Comparison of ENCODE assay signal across 8 cellular contexts in the genomic region with DNA sequence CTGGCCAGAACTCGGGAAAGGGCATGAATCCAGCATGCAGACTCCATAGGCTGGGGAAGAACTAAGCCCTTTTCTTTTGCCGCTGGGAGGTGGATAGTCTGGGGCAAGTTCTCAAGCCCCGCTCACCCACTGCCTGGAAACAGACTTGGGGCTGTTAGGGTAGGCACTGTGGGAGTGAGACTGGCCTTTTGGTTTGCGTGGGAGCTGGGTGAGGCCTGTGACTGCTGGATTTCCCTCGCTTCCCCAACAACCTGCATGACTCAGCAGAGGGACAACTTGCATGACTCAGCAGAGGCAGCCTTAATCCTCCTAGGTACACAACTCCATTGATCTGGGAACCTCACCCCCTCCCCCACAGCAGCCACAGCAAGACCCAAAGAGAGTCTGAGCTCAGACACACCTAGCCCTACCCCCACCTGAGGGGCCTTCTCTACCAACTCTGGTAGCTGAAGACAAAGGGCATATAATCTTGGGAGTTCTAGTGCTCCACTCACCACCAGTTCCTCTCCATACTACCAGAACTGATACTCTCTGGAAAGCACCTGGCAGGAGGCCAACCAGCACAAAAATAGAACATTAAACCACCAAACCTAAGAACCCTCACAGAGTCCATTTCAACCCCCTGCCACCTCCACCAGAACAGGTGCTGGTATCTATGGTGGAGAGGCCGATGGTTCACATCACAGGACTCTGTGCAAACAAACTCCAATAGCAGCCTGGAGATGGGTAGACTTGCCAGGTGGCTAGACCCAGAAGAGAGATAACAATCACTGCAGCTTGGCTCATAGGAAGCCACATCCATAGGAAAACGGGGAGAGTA.
DNase-seq lines count a peak whose midpoint lies in the region; ATAC-seq lines count a peak whose summit lies in the region.

No MANE protein-coding gene starts in this region.

- H3K27ac ChIP-seq in BLaER1 treated with 17β-estradiol and CSF1 and Interleukin-3, amounts not matched to agents 10 nM and 100 nM = peak overlapping the region in 3 of 11 experiments; percentile 5 to 50 (median 48); a peak in 5 of 22 replicates

- H3K4me1 ChIP-seq in BLaER1 treated with 17β-estradiol and CSF1 and Interleukin-3, amounts not matched to agents 10 nM and 100 nM = peaks cover 0 to 14% (median 6%) of the 10 kb centered on the region in 10 experiments; a peak in 12 of 20 replicates

- H3K4me3 ChIP-seq in BLaER1 treated with 17β-estradiol and CSF1 and Interleukin-3, amounts not matched to agents 10 nM and 100 nM = no peak overlapping the region

- peak overlapping the region in 6 of 11 experiments; percentile 19 to 75 (median 38); a peak in 10 of 22 replicates for H3K4me2 ChIP-seq in BLaER1 treated with 17β-estradiol and CSF1 and Interleukin-3, amounts not matched to agents 10 nM and 100 nM

- H3K9ac ChIP-seq in BLaER1 treated with 17β-estradiol and CSF1 and Interleukin-3, amounts not matched to agents 10 nM and 100 nM = no peak overlapping the region

- H3K27me3 ChIP-seq in BLaER1 treated with 17β-estradiol and CSF1 and Interleukin-3, amounts not matched to agents 10 nM and 100 nM = no peaks in the 10 kb centered on the region

- DNase-seq in RPMI8226 = peak; percentile 99
- peak; percentile 93 for DNase-seq in kidney tubule cell (ENCODE audit: low spot score)
- DNase-seq in anterior cingulate cortex (lab: John Stamatoyannopoulos, UW) = no peak
- DNase-seq in COLO829 (ENCODE audit: low spot score) = no peak

- H3K9me3 ChIP-seq in BLaER1 treated with 17β-estradiol and CSF1 and Interleukin-3, amounts not matched to agents 10 nM and 100 nM (replicated peaks in 1 of 11) = peaks cover 0 to 14% (median 8%) of the 10 kb centered on the region in 11 experiments; a peak in 12 of 22 replicates

- peak; percentile 76 for ATAC-seq in GM19395 (IDR thresholded peaks at IDR 0.05; ENCODE audit: unreplicated experiment)
- ATAC-seq in HG03457 (IDR thresholded peaks at IDR 0.05; ENCODE audit: unreplicated experiment) = peak; percentile 75
- no peak for ATAC-seq in GM21526 (IDR thresholded peaks at IDR 0.05; ENCODE audit: low FRiP score, unreplicated experiment)

- H4K20me1 ChIP-seq in BLaER1 treated with 17β-estradiol and CSF1 and Interleukin-3, amounts not matched to agents 10 nM and 100 nM = no peaks in the 10 kb centered on the region

- H3K36me3 ChIP-seq in BLaER1 treated with 17β-estradiol and CSF1 and Interleukin-3, amounts not matched to agents 10 nM and 100 nM = no peaks in the 10 kb centered on the region

Comparison
In these comparisons a context has a peak if more than half of its experiments do, and no peak if none do; other contexts are left out.
1. DNase-seq: peak in RPMI8226 (single experiment) and kidney tubule cell (single experiment); none in anterior cingulate cortex (0 of 58) and COLO829 (single experiment).